ENCODE assay signal across 10 cellular contexts in the genomic region with DNA sequence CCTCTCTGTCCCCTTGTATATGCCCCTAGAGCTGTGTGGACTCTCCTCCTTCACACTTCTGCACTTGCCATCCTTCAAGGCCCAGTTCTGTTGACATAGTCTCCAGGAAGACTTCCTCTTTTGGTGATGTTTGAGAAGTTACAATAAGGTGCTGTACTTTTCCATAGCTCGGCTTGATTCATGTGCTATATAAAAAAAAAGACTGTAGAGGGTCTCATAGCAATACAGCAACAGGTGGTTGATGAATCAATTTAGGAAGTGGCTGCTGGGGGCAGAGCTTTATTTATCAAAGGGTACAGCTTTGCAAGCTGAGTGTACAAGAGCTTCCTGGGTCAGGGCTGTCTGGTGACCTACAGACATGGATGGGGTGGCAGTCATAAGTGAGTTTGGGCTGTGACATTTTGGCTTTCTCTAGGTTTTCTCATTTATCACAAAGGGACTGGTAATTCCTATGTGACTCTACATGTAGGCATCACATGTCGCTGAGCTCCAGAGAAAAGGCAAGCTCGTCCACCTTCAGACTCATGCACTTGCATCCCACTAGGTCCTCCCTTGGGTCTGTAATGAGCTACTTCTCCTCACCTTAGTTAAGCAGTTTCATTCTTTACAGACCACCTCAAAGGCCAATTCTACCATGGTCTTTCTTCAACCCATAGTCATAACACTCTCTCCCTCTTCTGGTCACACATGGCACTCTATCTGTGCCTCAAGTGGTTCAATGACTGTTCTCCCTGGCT.
DNase-seq lines count a peak whose midpoint lies in the region; ATAC-seq and TF ChIP-seq lines count a peak whose summit lies in the region.
"Had no signal": no experiment of that assay in that cellular context is flagged by ENCODE, and none has a peak within 500 bp of the region (broad histone marks: within the 10 kb centered on the region; RNA-seq: fewer than 3 reads in every experiment).

No MANE protein-coding gene starts in this region.

- peaks cover 82% of the 10 kb centered on the region for H4K20me1 ChIP-seq in DND-41 (ENCODE audit: insufficient read depth, low read length)

- no peak overlapping the region for H3K27ac ChIP-seq in AG04450 (ENCODE audit: low read depth, low read length)
- peak overlapping the region; percentile 34; the same call in 1 of the 2 replicates for H3K27ac ChIP-seq in DND-41 (ENCODE audit: low read length)
- H3K27ac ChIP-seq in endodermal cell (ENCODE audit: low read depth, low read length), result no peak overlapping the region

- H3K36me3 ChIP-seq in DND-41 (ENCODE audit: insufficient read depth, low read length) (peaks cover 42% of the 10 kb centered on the region), endodermal cell (ENCODE audit: control insufficient read depth, insufficient read depth, low read length) (no peaks in the 10 kb centered on the region)

- H3K27me3 Mint-ChIP-seq in T-cell (no peaks in the 10 kb centered on the region), endodermal cell (ENCODE audit: insufficient read depth) (no peaks in the 10 kb centered on the region)

- H3K27me3 ChIP-seq in AG04450 (ENCODE audit: control insufficient read depth, insufficient read depth, low read length) (no peaks in the 10 kb centered on the region), DND-41 (ENCODE audit: insufficient read depth, low read length, poor library complexity) (no peaks in the 10 kb centered on the region), endodermal cell (ENCODE audit: control insufficient read depth, insufficient read depth, low read length, poor library complexity, severe bottlenecking) (peaks cover 5% of the 10 kb centered on the region)

- TF ChIP-seq CTCF in AG04450 (IDR thresholded peaks at IDR 0.05; ENCODE audit: low read depth, low read length), result peak; percentile 38; the same call in 1 of the 2 replicates
- peak; percentile 36 for TF ChIP-seq CTCF in DND-41 (IDR thresholded peaks at IDR 0.05; ENCODE audit: borderline replicate concordance, extremely low read depth, low read length, poor library complexity, severe bottlenecking)
- TF ChIP-seq CTCF in endodermal cell (conservative IDR thresholded peaks at IDR 0.05), result peak; percentile 68

- peaks cover 20% of the 10 kb centered on the region for H3K36me3 Mint-ChIP-seq in T-cell
- H3K36me3 Mint-ChIP-seq in endodermal cell (ENCODE audit: low read depth), result no peaks in the 10 kb centered on the region

- H3K4me2 ChIP-seq in DND-41 (ENCODE audit: insufficient read depth, low read length), result no peak overlapping the region

- H3K4me3 Mint-ChIP-seq in T-cell (peak overlapping the region in 1 of 3 donors; percentile 46), endodermal cell (no peak overlapping the region)

- H2AFZ ChIP-seq in DND-41 (ENCODE audit: low read depth, low read length), result no peak overlapping the region

- H3K9me3 ChIP-seq in AG04450 (ENCODE audit: control insufficient read depth, insufficient read depth, low read length), result no peaks in the 10 kb centered on the region
- no peaks in the 10 kb centered on the region for H3K9me3 ChIP-seq in DND-41 (ENCODE audit: insufficient read depth, low read length, severe bottlenecking)
- no peaks in the 10 kb centered on the region for H3K9me3 ChIP-seq in endodermal cell (ENCODE audit: control insufficient read depth, low read length)

- H3K27ac Mint-ChIP-seq in T-cell (peak overlapping the region; percentile 81 to 82), endodermal cell (no peak overlapping the region)

- H3K4me3 ChIP-seq in AG04450 (ENCODE audit: low read depth, low read length), result no peak overlapping the region
- no peak overlapping the region for H3K4me3 ChIP-seq in DND-41 (ENCODE audit: low read depth in 1 of 2, low read length in 2 of 2)
- no peak overlapping the region for H3K4me3 ChIP-seq in endodermal cell (ENCODE audit: low read length)

- H3K9me3 Mint-ChIP-seq in T-cell, result no peaks in the 10 kb centered on the region
- H3K9me3 Mint-ChIP-seq in endodermal cell, result no peaks in the 10 kb centered on the region

- peaks cover 48% of the 10 kb centered on the region for H3K4me1 ChIP-seq in DND-41 (ENCODE audit: insufficient read depth, low read length)
- no peaks in the 10 kb centered on the region for H3K4me1 ChIP-seq in endodermal cell (ENCODE audit: control insufficient read depth, insufficient read depth, low read length)

- POLR2A ChIA-PET in AG04450 (lab: Yijun Ruan, JAX) (no interaction called here), T-cell (lab: Charles Lee) (interaction anchor here (0.6 to 0.7 kb wide), 2 partner anchors 29 to 60 kb away, joined by 3 to 5 read pairs; no protein-coding TSS in a partner anchor)

- CTCF ChIA-PET in AG04450 (lab: Charles Lee) (interaction anchor here (0.9 kb wide), 1 partner anchor 105 kb away, joined by 3 read pairs; no protein-coding TSS in a partner anchor), T-cell (lab: Charles Lee) (interaction anchor here in 1 of 2 donors (0.7 to 1.5 kb wide), 6 partner anchors 10 to 99 kb away, joined by 3 to 5 read pairs (median 3); no protein-coding TSS in a partner anchor)

- H3K4me1 Mint-ChIP-seq in T-cell, result peaks cover 84 to 91% (median 87%) of the 10 kb centered on the region in 3 donors
- no peaks in the 10 kb centered on the region for H3K4me1 Mint-ChIP-seq in endodermal cell

- DNase-seq in AG04450 (ENCODE audit: low read depth, low spot score) (no peak), DND-41 (no peak), T-cell (no peak), endodermal cell (no peak), GOT3 (lab: John Stamatoyannopoulos, UW) (no peak), NCI-H510A treated with DMSO at 0.1 percent for 48 hours (lab: John Stamatoyannopoulos, UW) (no peak), middle frontal gyrus (ENCODE audit: extremely low spot score, low spot score) (no peak)
- DNase-seq: NCI-H1930, substantia nigra had no signal

- ATAC-seq in DND-41 (ENCODE audit: insufficient read depth, low read depth) (peak; percentile 55), T-cell (replicated peaks in 1 of 4) (peak; percentile 42 to 69 (median 54)), GM19467 (IDR thresholded peaks at IDR 0.05; ENCODE audit: unreplicated experiment) (no peak)

- peaks cover 99% of the 10 kb centered on the region for H3K79me2 ChIP-seq in DND-41 (ENCODE audit: insufficient read depth, low read length)

- H3K9ac ChIP-seq in DND-41 (ENCODE audit: low read depth, low read length), result no peak overlapping the region
- no peak overlapping the region for H3K9ac ChIP-seq in endodermal cell (ENCODE audit: extremely low read depth, low read length, poor library complexity, severe bottlenecking)

- 86 to 91% methylated on average over 3 of the region's 3 CpGs for WGBS in endodermal cell (ENCODE audit: insufficient coverage in 1 of 2, insufficient read length in 1 of 2), 2 experiments
